In genomic region chr16:14392960-14393359, GRCh38 we compare ENCODE assay signal across 24 cellular contexts.
"Had no signal": no experiment of that assay in that cellular context is flagged by ENCODE, and none has a peak within 500 bp of the region (broad histone marks: within the 10 kb centered on the region; RNA-seq: fewer than 3 reads in every experiment).

No MANE protein-coding gene starts in this region.

- ATAC-seq: activated CD8-positive, alpha-beta memory T cell treated with anti-CD3 and anti-CD28 coated beads, Interleukin-2, amount 10 ng/mL, durations not matched to agents 7 days and 5 days; PC-3; T-cell had no signal

- H3K9me3 ChIP-seq: MG63 had no signal

- H3K36me3 ChIP-seq: MG63 had no signal

- H3K27me3 ChIP-seq: MG63 had no signal

- DNase-seq: activated B cell treated with CpG ODN at 0.5 μM for 24 hours; activated CD4-positive, alpha-beta T cell treated with anti-CD3 and anti-CD28 coated beads for 1 hour; activated CD4-positive, alpha-beta T cell treated with anti-CD3 and anti-CD28 coated beads, Interleukin-2, amount 10 ng/mL, durations not matched to agents 24 days and 14 days; activated CD4-positive, alpha-beta T cell treated with anti-CD3 and anti-CD28 coated beads, Interleukin-2, amount 50 U/mL, for 48 hours; activated CD8-positive, alpha-beta memory T cell treated with anti-CD3 and anti-CD28 coated beads, Interleukin-2, amount 10 ng/mL, durations not matched to agents 7 days and 5 days; activated effector memory CD4-positive, alpha-beta T cell treated with Interleukin-2 at 50 U/mL for 16 hours; activated naive CD4-positive, alpha-beta T cell treated with Interleukin-2 at 50 U/mL for 16 hours; activated T-cell treated with anti-CD3 and anti-CD28 coated beads, Interleukin-2, amount 50 U/mL, for 24 hours; amygdala; MG63; NCI-H1105 treated with DMSO at 0.1 percent for 48 hours; NCI-H1436 treated with DMSO at 0.1 percent for 48 hours; NCI-H187; NCI-H2171; NCI-H2227 treated with DMSO at 0.1 percent for 48 hours; NCI-H510A; NCI-H526 treated with DMSO at 0.1 percent for 48 hours; NCI-H82; NK-92 treated with Interleukin-12 subunit alpha and Interleukin-12 subunit beta, amount 100 ng/mL, for 24 hours; PC-3; SIG-M5; T-cell; T-helper 2 cell; T1000 had no signal

- H3K4me3 ChIP-seq: MG63 had no signal
